ENCODE assay signal across 8 cellular contexts in the genomic region with DNA sequence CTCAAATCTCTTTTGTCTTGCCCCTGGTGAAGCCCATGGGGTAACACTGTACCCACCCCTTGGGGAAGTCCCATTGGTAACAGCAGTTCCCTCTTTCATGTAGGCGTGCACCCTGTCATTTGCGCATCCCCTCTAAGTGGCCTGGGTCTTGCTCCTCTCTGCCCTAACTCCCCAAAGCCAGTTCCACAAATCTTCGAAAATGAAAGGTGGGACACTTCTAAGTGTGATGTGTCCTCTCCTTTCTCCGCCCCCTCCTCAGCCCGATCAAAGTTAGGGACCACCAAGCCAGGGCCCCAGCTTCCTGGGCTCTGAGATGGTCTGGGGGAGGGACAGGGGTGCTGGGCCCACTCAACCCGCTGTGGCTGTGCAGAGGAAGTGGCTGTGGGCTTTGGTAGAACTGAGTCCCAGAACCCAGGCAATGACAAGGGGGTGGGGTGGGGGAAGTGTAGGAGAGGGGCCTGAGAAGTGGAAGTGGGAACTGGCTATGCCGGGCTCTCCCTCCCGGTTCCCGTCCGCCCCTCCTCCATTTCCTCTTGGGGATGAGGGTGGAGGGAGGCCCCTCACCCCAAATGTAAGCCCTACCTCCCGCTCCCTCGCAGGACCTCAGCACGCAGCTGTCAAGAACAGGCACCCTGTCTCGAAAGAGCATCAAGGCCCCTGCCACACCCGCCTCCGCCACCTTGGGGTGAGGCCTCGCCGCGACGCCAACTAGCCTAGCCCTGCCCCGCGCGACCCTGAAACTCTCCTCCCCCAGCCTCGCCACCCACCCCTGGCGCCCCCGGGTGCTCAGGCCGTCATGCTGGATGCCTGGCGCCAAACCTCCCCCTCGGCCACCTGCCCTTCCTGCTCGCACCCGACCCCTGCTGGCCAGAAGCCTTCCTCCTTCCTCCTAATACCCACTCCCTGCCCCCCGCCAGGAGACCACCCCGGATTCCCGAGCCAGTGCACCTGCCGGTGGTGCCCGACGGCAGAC. TPM values are rescaled to one million over a fixed set of nuclear protein-coding genes. Genes with fewer than 3 reads are reported as not detected.
DNase-seq lines count a peak whose midpoint lies in the region; TF ChIP-seq lines count a peak whose summit lies in the region.

No MANE protein-coding gene starts in this region.

- intact Hi-C loops in breast epithelium (cut with DNase I; ENCODE audit: low total_unique reads): loop anchor here (5.0 kb wide), 1 partner anchor 328 kb away; no protein-coding TSS in a partner anchor

- H3K4me1 ChIP-seq in neutrophil (ENCODE audit: control insufficient read depth in 1 of 2, insufficient read depth in 1 of 2, low read depth in 1 of 2, low read length in 1 of 2) (peaks cover 65 to 66% of the 10 kb centered on the region in 2 experiments), breast epithelium (peaks cover 0 to 8% of the 10 kb centered on the region in 2 donors)

- H3K36me3 ChIP-seq in neutrophil (peaks cover 24% of the 10 kb centered on the region), breast epithelium (no peaks in the 10 kb centered on the region)

- in situ Hi-C loops in astrocyte of the spinal cord (cut with HindIII; ENCODE audit: low sequenced_read_pairs): no loop called here

- DNase-seq in GDM1 (lab: John Stamatoyannopoulos, UW): peak; percentile 29
- DNase-seq in KG1 (lab: John Stamatoyannopoulos, UW): peak; percentile 58
- DNase-seq in astrocyte of the spinal cord (ENCODE audit: low read depth, low spot score): no peak
- no peak for DNase-seq in NCI-H1694 treated with DMSO at 0.1 percent for 48 hours (lab: John Stamatoyannopoulos, UW)
- DNase-seq in stimulated activated CD4-positive, alpha-beta T cell treated with anti-CD3 and anti-CD28 coated beads, Interleukin-2, amount 100 ng/mL, for 48 hours: no peak
- DNase-seq in NCI-H1436 (lab: John Stamatoyannopoulos, UW): no peak
- DNase-seq in breast epithelium (ENCODE audit: low spot score in 2 of 2): no peak

- H3K9me3 ChIP-seq in neutrophil (no peaks in the 10 kb centered on the region), breast epithelium (no peaks in the 10 kb centered on the region)

- TF ChIP-seq CTCF in astrocyte of the spinal cord (IDR thresholded peaks at IDR 0.05; ENCODE audit: low read depth, low read length) (peak; percentile 28), neutrophil (IDR thresholded peaks at IDR 0.05) (peak; percentile 12), breast epithelium (IDR thresholded peaks at IDR 0.05) (no peak)

- TF ChIP-seq POLR2A in breast epithelium (IDR thresholded peaks at IDR 0.05): no peak

- peak overlapping the region; percentile 93 for H3K27ac ChIP-seq in neutrophil
- H3K27ac ChIP-seq in breast epithelium: no peak overlapping the region

- H3K4me3 ChIP-seq in astrocyte of the spinal cord (ENCODE audit: low read depth, low read length): no peak overlapping the region
- peak overlapping the region; percentile 29 to 35 for H3K4me3 ChIP-seq in neutrophil (ENCODE audit: low read depth in 1 of 2, low read length in 1 of 2)
- H3K4me3 ChIP-seq in breast epithelium: peak overlapping the region in 1 of 3 donors; percentile 7

- H3K27me3 ChIP-seq in neutrophil (peaks cover 27% of the 10 kb centered on the region), breast epithelium (peaks cover 4 to 40% of the 10 kb centered on the region in 2 donors)

RNA-seq across cellular contexts. Expression of a gene that starts 8.7 kb away (rescaled TPM):
- 1 to 10 TPM; 1.9 to 5.2 (median 5.1) TPM for total RNA-seq in breast epithelium

RNA-seq across cellular contexts. Expression of a gene that starts 8.9 kb away (rescaled TPM):
- under 1 TPM in 2 of 3 donors, not detected in 1; 0.48 to 0.66 TPM for total RNA-seq in breast epithelium

RNA-seq across cellular contexts. Expression of a gene that starts 11.4 kb away (rescaled TPM):
- under 1 TPM in 2 of 3 donors, not detected in 1; 0.33 to 0.88 TPM for total RNA-seq in breast epithelium

Comparison
In these comparisons a context has a peak if more than half of its experiments do, and no peak if none do; other contexts are left out.
1. DNase-seq: peak in GDM1 (single experiment) and KG1 (single experiment); none in astrocyte of the spinal cord (single experiment), NCI-H1694 treated with DMSO at 0.1 percent for 48 hours (single experiment), stimulated activated CD4-positive, alpha-beta T cell treated with anti-CD3 and anti-CD28 coated beads, Interleukin-2, amount 100 ng/mL, for 48 hours (0 of 2), NCI-H1436 (single experiment) and breast epithelium (0 of 2).
2. CTCF ChIP-seq: peak in astrocyte of the spinal cord (single experiment) and neutrophil (single experiment); none in breast epithelium (0 of 3).